25 cellular contexts compared by ENCODE assay signal in the genomic region with DNA sequence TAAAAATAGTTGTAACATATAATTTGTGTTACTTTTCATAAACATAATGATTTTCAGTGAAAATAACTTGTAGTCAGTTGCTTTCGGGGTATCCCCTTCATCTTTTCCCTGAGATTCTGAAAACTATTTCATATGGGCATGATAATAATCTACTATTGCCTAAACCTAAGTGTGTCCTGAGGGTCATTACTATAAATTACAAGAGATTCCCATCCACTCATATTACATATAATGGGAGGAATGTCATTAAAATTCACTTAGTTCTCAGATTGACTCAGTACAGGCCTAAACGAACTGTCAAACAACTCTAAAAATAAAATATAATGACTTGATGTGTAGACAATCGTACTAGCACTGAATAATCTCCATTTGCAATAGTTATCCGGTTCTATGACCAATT.
"Had no signal": no experiment of that assay in that cellular context is flagged by ENCODE, and none has a peak within 500 bp of the region (broad histone marks: within the 10 kb centered on the region; RNA-seq: fewer than 3 reads in every experiment).

No MANE protein-coding gene starts in this region.

- ATAC-seq: left colon; left lung; lower lobe of right lung; naive thymus-derived CD8-positive, alpha-beta T cell; pancreas; right cardiac atrium; sciatic nerve; stimulated activated naive B cell treated with anti-CD40 and anti-IgM and Interleukin-4, amounts not matched to agents 10 μg/mL and 1 μg/mL and 100 μg/mL, for 72 hours; stimulated activated naive CD8-positive, alpha-beta T cell treated with anti-CD3 and anti-CD28 coated beads, Interleukin-15, Interleukin-2, amounts not matched to agents 100 U/mL and 50 U/mL, for 24 hours had no signal

- DNase-seq: immature natural killer cell; kidney; left colon; left lung; lower lobe of right lung; mammary epithelial cell; mesenchymal stem cell; naive thymus-derived CD8-positive, alpha-beta T cell; nucleus accumbens; pancreas; posterior cingulate gyrus; retina; right cardiac atrium; stimulated activated CD4-positive, alpha-beta T cell treated with anti-CD3 and anti-CD28 coated beads, Interleukin-12 subunit alpha, Interleukin-12 subunit beta, amount 100 ng/mL, for 4 hours; stimulated activated CD4-positive, alpha-beta T cell treated with anti-CD3 and anti-CD28 coated beads, Interleukin-15, amount 100 ng/mL, for 24 hours; stimulated activated CD4-positive, alpha-beta T cell treated with anti-CD3 and anti-CD28 coated beads, Interleukin-2, amount 100 ng/mL, for 24 hours; stimulated activated CD4-positive, alpha-beta T cell treated with anti-CD3 and anti-CD28 coated beads, Interleukin-4, amount 100 ng/mL, for 1 hour; stimulated activated naive B cell treated with anti-CD40 and anti-IgM and Interleukin-4, amounts not matched to agents 10 μg/mL and 1 μg/mL and 100 μg/mL, for 72 hours; stimulated activated naive CD8-positive, alpha-beta T cell treated with anti-CD3 and anti-CD28 coated beads, Interleukin-15, Interleukin-2, amounts not matched to agents 100 U/mL and 50 U/mL, for 24 hours; stomach; testis; thyroid gland; transverse colon; upper lobe of left lung had no signal
